Comparison of ENCODE assay signal across 28 cellular contexts in genomic region chr4:84179413-84179812, GRCh38.
"Had no signal": no experiment of that assay in that cellular context is flagged by ENCODE, and none has a peak within 500 bp of the region (broad histone marks: within the 10 kb centered on the region; RNA-seq: fewer than 3 reads in every experiment).

No MANE protein-coding gene starts in this region.

- DNase-seq: dermis blood vessel endothelial cell; dorsolateral prefrontal cortex; effector CD8-positive, alpha-beta T cell; effector memory CD8-positive, alpha-beta T cell; endodermal cell; erythroblast; esophagus squamous epithelium; foreskin fibroblast; foreskin melanocyte; gastrocnemius medialis; glutamatergic neuron; head of caudate nucleus; heart right ventricle; hippocampal formation; left cardiac atrium; left lung; left ventricle myocardium superior; lower lobe of right lung; mesenchymal stem cell; mucosa of descending colon; naive B cell had no signal

- FAIRE-seq: colon, endometrium, islet of Langerhans, keratinocyte had no signal

- H3K9me3 ChIP-seq: esophagus squamous epithelium, gastrocnemius medialis, left lung, lower lobe of right lung, mucosa of descending colon had no signal

- H3K4me1 ChIP-seq: esophagus squamous epithelium, gastrocnemius medialis, heart right ventricle, left lung, lower lobe of right lung had no signal

- H3K27ac ChIP-seq: coronary artery, dorsolateral prefrontal cortex, epithelial cell of prostate, esophagus squamous epithelium, gastrocnemius medialis, heart right ventricle, left lung, lower lobe of right lung had no signal

- H3K36me3 ChIP-seq: esophagus squamous epithelium, gastrocnemius medialis, heart right ventricle, left lung, lower lobe of right lung had no signal

- H3K4me3 ChIP-seq: coronary artery, dorsolateral prefrontal cortex, esophagus squamous epithelium, gastrocnemius medialis, heart right ventricle, left lung, lower lobe of right lung, mucosa of descending colon had no signal

- H3K27me3 ChIP-seq: esophagus squamous epithelium, gastrocnemius medialis, heart right ventricle, left lung had no signal

- ATAC-seq: effector memory CD8-positive, alpha-beta T cell; esophagus mucosa; gastrocnemius medialis; heart right ventricle; left cardiac atrium; left lung; left ventricle myocardium superior; lower lobe of right lung; mucosa of descending colon had no signal
